Comparison of ENCODE assay signal across 2 cellular contexts in genomic region chr12:102730996-102731395, GRCh38.
TF ChIP-seq lines count a peak whose summit lies in the region.

No MANE protein-coding gene starts in this region.

TF ChIP-seq in GM23338, 12 proteins besides CTCF, POLR2A, EP300 and RAD21:
- TF ChIP-seq ZNF462 (CRISPR knock-in tag; IDR thresholded peaks at IDR 0.05) (no peak), JUNB (IDR thresholded peaks at IDR 0.05; ENCODE audit: unreplicated experiment) (no peak), ETS1 (IDR thresholded peaks at IDR 0.05) (no peak), ZNF331 (CRISPR knock-in tag; IDR thresholded peaks at IDR 0.05; ENCODE audit: low read depth) (no peak), NANOG (IDR thresholded peaks at IDR 0.05; ENCODE audit: borderline replicate concordance) (no peak), CREB1 (CRISPR knock-in tag; IDR thresholded peaks at IDR 0.05; ENCODE audit: low read depth) (no peak), ZNF114 (CRISPR knock-in tag; IDR thresholded peaks at IDR 0.05) (no peak), EZH2 (IDR thresholded peaks at IDR 0.05; ENCODE audit: low read depth, unreplicated experiment) (no peak), EZH2phosphoT487 (IDR thresholded peaks at IDR 0.05; ENCODE audit: unreplicated experiment) (no peak), STAT1 (IDR thresholded peaks at IDR 0.05; ENCODE audit: unreplicated experiment) (no peak), REST (IDR thresholded peaks at IDR 0.05; ENCODE audit: unreplicated experiment) (no peak), POLR2AphosphoS5 (IDR thresholded peaks at IDR 0.05; ENCODE audit: low read depth) (no peak)

TF ChIP-seq in WTC11, 78 proteins besides CTCF, POLR2A, EP300 and RAD21 (continued from another document):
- no peak for TF ChIP-seq E2F1 (CRISPR knock-in tag; IDR thresholded peaks at IDR 0.05)
- no peak for TF ChIP-seq TEAD1 (CRISPR knock-in tag; IDR thresholded peaks at IDR 0.05)
- no peak for TF ChIP-seq ZNF396 (CRISPR knock-in tag; IDR thresholded peaks at IDR 0.05; ENCODE audit: borderline replicate concordance)
- no peak for TF ChIP-seq KAT7 (CRISPR knock-in tag; IDR thresholded peaks at IDR 0.05; ENCODE audit: borderline replicate concordance)
- no peak for TF ChIP-seq SP1 (CRISPR knock-in tag; conservative IDR thresholded peaks at IDR 0.05)
- no peak for TF ChIP-seq ZNF281 (CRISPR knock-in tag; IDR thresholded peaks at IDR 0.05)
- no peak for TF ChIP-seq ATF6 (CRISPR knock-in tag; IDR thresholded peaks at IDR 0.05)
- TF ChIP-seq E2F5 (CRISPR knock-in tag; IDR thresholded peaks at IDR 0.05), result no peak
- TF ChIP-seq PREB (CRISPR knock-in tag; IDR thresholded peaks at IDR 0.05; ENCODE audit: borderline replicate concordance), result no peak
- TF ChIP-seq CREB1 (CRISPR knock-in tag; IDR thresholded peaks at IDR 0.05), result no peak
- TF ChIP-seq NFYB (CRISPR knock-in tag; conservative IDR thresholded peaks at IDR 0.05; ENCODE audit: low read depth), result no peak
- no peak for TF ChIP-seq E2F4 (CRISPR knock-in tag; IDR thresholded peaks at IDR 0.05; ENCODE audit: borderline replicate concordance, low read depth)
TF ChIP-seq in WTC11: peak in this region for 0.
